18 cellular contexts compared by ENCODE assay signal in genomic region chr5:173294673-173295320, GRCh38. TPM values are rescaled to one million over a fixed set of nuclear protein-coding genes. Genes with fewer than 3 reads are reported as not detected.
DNase-seq lines count a peak whose midpoint lies in the region; ATAC-seq, FAIRE-seq and TF ChIP-seq lines count a peak whose summit lies in the region.
"Had no signal": no experiment of that assay in that cellular context is flagged by ENCODE, and none has a peak within 500 bp of the region (broad histone marks: within the 10 kb centered on the region; RNA-seq: fewer than 3 reads in every experiment).

No MANE protein-coding gene starts in this region.

- no peak overlapping the region; the same call in 1 of the 2 replicates for H2BK20ac ChIP-seq in H1 (ENCODE audit: low read length)

- peak overlapping the region; percentile 7 to 48; a peak in 1 of 4 replicates for H3K4me2 ChIP-seq in H1 (ENCODE audit: insufficient read depth in 1 of 2, low read depth in 2 of 2, low read length in 2 of 2)
- H3K4me2 ChIP-seq in smooth muscle cell, result peak overlapping the region; percentile 83

- H3K4me1 ChIP-seq in H1 (replicated peaks in 1 of 4; ENCODE audit: control insufficient read depth in 3 of 4, insufficient read depth in 4 of 4, low read length in 3 of 4) (peaks cover 15 to 28% (median 15%) of the 10 kb centered on the region in 4 experiments), smooth muscle cell (ENCODE audit: low read depth) (peaks cover 50% of the 10 kb centered on the region), pancreas (peaks cover 0 to 8% (median 0%) of the 10 kb centered on the region in 3 donors), heart left ventricle (peaks cover 0 to 21% (median 8%) of the 10 kb centered on the region in 12 donors)

- H3K27me3 ChIP-seq in H1 (replicated peaks in 1 of 4; ENCODE audit: control insufficient read depth in 3 of 4, extremely low read depth in 1 of 4, insufficient read depth in 3 of 4, low read length in 3 of 4) (peaks cover 0 to 4% (median 2%) of the 10 kb centered on the region in 4 experiments; a peak in 6 of 7 replicates), smooth muscle cell (ENCODE audit: low read depth) (no peaks in the 10 kb centered on the region), pancreas (no peaks in the 10 kb centered on the region), heart left ventricle (peaks cover 0 to 28% (median 0%) of the 10 kb centered on the region in 9 donors)
- H3K27me3 ChIP-seq: MG63, SJSA1 had no signal

- H2AFZ ChIP-seq in H1 (ENCODE audit: low read length), result peak overlapping the region; percentile 38; the same call in 1 of the 2 replicates
- peak overlapping the region; percentile 92 for H2AFZ ChIP-seq in smooth muscle cell (ENCODE audit: low read depth)

- peak overlapping the region; percentile 42 for H3K18ac ChIP-seq in H1 (ENCODE audit: extremely low read depth, low read length)

- no peak for TF ChIP-seq RAD21 in H1 (IDR thresholded peaks at IDR 0.05 in 1 of 2, conservative IDR thresholded peaks at IDR 0.05 in 1 of 2; ENCODE audit: low read depth in 2 of 2, low read length in 2 of 2)

- H4K91ac ChIP-seq in H1 (replicated peaks; ENCODE audit: insufficient read length, low read length), result peak overlapping the region; percentile 32

- no peak overlapping the region for H3K56ac ChIP-seq in H1 (replicated peaks; ENCODE audit: insufficient read length, low read depth, low read length)

- no peak overlapping the region for H2AK5ac ChIP-seq in H1 (ENCODE audit: low read depth, low read length)

- H2BK120ac ChIP-seq in H1 (replicated peaks; ENCODE audit: low read depth, low read length), result no peak overlapping the region

- H3K23me2 ChIP-seq in H1 (ENCODE audit: low read depth, low read length), result no peaks in the 10 kb centered on the region

- peak overlapping the region; percentile 67 for H3K4me3 Mint-ChIP-seq in activated naive CD8-positive, alpha-beta T cell treated with anti-CD3 and anti-CD28 coated beads, Interleukin-2, amount 10 ng/mL, durations not matched to agents 7 days and 5 days
- H3K4me3 Mint-ChIP-seq in activated naive CD8-positive, alpha-beta T cell treated with anti-CD3 and anti-CD28 coated beads for 36 hours, result no peak overlapping the region

- no peak overlapping the region for H3K23ac ChIP-seq in H1 (ENCODE audit: insufficient read length)

- ATAC-seq in activated naive CD8-positive, alpha-beta T cell treated with anti-CD3 and anti-CD28 coated beads, Interleukin-2, amount 10 ng/mL, durations not matched to agents 7 days and 5 days (ENCODE audit: low read depth), result no peak
- no peak for ATAC-seq in pancreas
- ATAC-seq in heart left ventricle, result no peak

- peaks cover 1% of the 10 kb centered on the region for H3K36me3 Mint-ChIP-seq in activated naive CD8-positive, alpha-beta T cell treated with anti-CD3 and anti-CD28 coated beads, Interleukin-2, amount 10 ng/mL, durations not matched to agents 7 days and 5 days
- no peaks in the 10 kb centered on the region for H3K36me3 Mint-ChIP-seq in activated naive CD8-positive, alpha-beta T cell treated with anti-CD3 and anti-CD28 coated beads for 36 hours
- H3K36me3 Mint-ChIP-seq: CD4-positive, CD25-positive, alpha-beta regulatory T cell; immature natural killer cell; stimulated activated naive B cell treated with anti-CD40 and anti-IgM and Interleukin-4, amounts not matched to agents 10 μg/mL and 1 μg/mL and 100 μg/mL, for 72 hours had no signal

- H4K8ac ChIP-seq in H1 (ENCODE audit: extremely low read depth, insufficient read depth, low read length), result no peak overlapping the region

- H3F3A ChIP-seq in smooth muscle cell (ENCODE audit: low read depth), result peaks cover 11% of the 10 kb centered on the region

- no peak overlapping the region for H3K4ac ChIP-seq in H1 (replicated peaks; ENCODE audit: insufficient read length, low read depth, low read length)

- H3K36me3 ChIP-seq in H1 (ENCODE audit: control insufficient read depth in 2 of 4, insufficient read depth in 4 of 4, low read length in 3 of 4), result no peaks in the 10 kb centered on the region
- no peaks in the 10 kb centered on the region for H3K36me3 ChIP-seq in smooth muscle cell (ENCODE audit: low read depth)
- H3K36me3 ChIP-seq in pancreas, result no peaks in the 10 kb centered on the region
- no peaks in the 10 kb centered on the region for H3K36me3 ChIP-seq in heart left ventricle
- H3K36me3 ChIP-seq: esophagus muscularis mucosa, MG63, SJSA1 had no signal

- CTCF ChIA-PET in H1 (lab: Charles Lee; ENCODE audit: partially characterized antibody), result interaction anchor here (0.6 to 11.1 kb wide), 21 partner anchors 10 to 1022 kb away, joined by 3 to 184 read pairs (median 4); partner anchors contain the start of gene STC2

- H4K5ac ChIP-seq in H1 (ENCODE audit: insufficient read length, low read depth, low read length), result no peak overlapping the region

- peaks cover 21% of the 10 kb centered on the region for H3K4me1 Mint-ChIP-seq in activated naive CD8-positive, alpha-beta T cell treated with anti-CD3 and anti-CD28 coated beads, Interleukin-2, amount 10 ng/mL, durations not matched to agents 7 days and 5 days
- peaks cover 7% of the 10 kb centered on the region for H3K4me1 Mint-ChIP-seq in activated naive CD8-positive, alpha-beta T cell treated with anti-CD3 and anti-CD28 coated beads for 36 hours

- H3K79me1 ChIP-seq in H1 (ENCODE audit: low read depth, low read length), result no peaks in the 10 kb centered on the region

- 81% methylated on average over 10 of the region's 10 CpGs; no CpG with 5 or more reads in 1 of the 2 experiments for WGBS in H1 (ENCODE audit: extremely low coverage in 1 of 2, insufficient coverage in 1 of 2, insufficient read length in 1 of 2, insufficient replicate concordance in 2 of 2, low coverage in 1 of 2, low lambda C conversion rate in 2 of 2, missing lambda C conversion rate in 1 of 2), 2 experiments
- 32% methylated on average over 10 of the region's 10 CpGs for WGBS in smooth muscle cell (ENCODE audit: low lambda C conversion rate)
- 74 to 75% methylated on average over 10 of the region's 10 CpGs for WGBS in pancreas, 2 donors
- WGBS in heart left ventricle, 4 donors, result 80 to 82% (median 81%) methylated on average over 10 of the region's 10 CpGs

- no peak for TF ChIP-seq EP300 in H1 (IDR thresholded peaks at IDR 0.05; ENCODE audit: borderline replicate concordance in 1 of 2, low read depth in 2 of 2, low read length in 2 of 2)

- intact Hi-C loops in pancreas (cut with DNase I), result loop anchor here in 2 of 3 donors (5.0 to 10.0 kb wide), 4 partner anchors 38 to 280 kb away; no protein-coding TSS in a partner anchor
- intact Hi-C loops in heart left ventricle (cut with DNase I), result loop anchor here (1.0 to 10.0 kb wide), 10 partner anchors 36 to 1020 kb away; partner anchors contain the start of gene C5orf47 (in 3 of the 10)

- peaks cover 45% of the 10 kb centered on the region for H3K27me3 Mint-ChIP-seq in activated naive CD8-positive, alpha-beta T cell treated with anti-CD3 and anti-CD28 coated beads, Interleukin-2, amount 10 ng/mL, durations not matched to agents 7 days and 5 days
- H3K27me3 Mint-ChIP-seq in activated naive CD8-positive, alpha-beta T cell treated with anti-CD3 and anti-CD28 coated beads for 36 hours, result peaks cover 58% of the 10 kb centered on the region

- no peaks in the 10 kb centered on the region for H3K9me3 ChIP-seq in H1 (ENCODE audit: insufficient read depth in 2 of 2, low read depth in 1 of 2, low read length in 1 of 2)
- no peaks in the 10 kb centered on the region for H3K9me3 ChIP-seq in smooth muscle cell (replicated peaks; ENCODE audit: low read depth)
- no peaks in the 10 kb centered on the region for H3K9me3 ChIP-seq in pancreas
- no peaks in the 10 kb centered on the region for H3K9me3 ChIP-seq in heart left ventricle
- H3K9me3 ChIP-seq: esophagus muscularis mucosa, MG63, SJSA1 had no signal

- FAIRE-seq in H1 (lab: Jason Lieb, UNC) (no peak), pancreas (lab: Jason Lieb, UNC) (no peak)

- H2BK5ac ChIP-seq in H1 (ENCODE audit: low read depth, low read length), result 0 out of 2 replicates have a peak overlapping the region, but pooled peaks have one; percentile 37

- H3K27ac Mint-ChIP-seq in activated naive CD8-positive, alpha-beta T cell treated with anti-CD3 and anti-CD28 coated beads, Interleukin-2, amount 10 ng/mL, durations not matched to agents 7 days and 5 days, result no peak overlapping the region
- no peak overlapping the region for H3K27ac Mint-ChIP-seq in activated naive CD8-positive, alpha-beta T cell treated with anti-CD3 and anti-CD28 coated beads for 36 hours
- H3K27ac Mint-ChIP-seq: activated CD4-positive, alpha-beta T cell treated with anti-CD3 and anti-CD28 coated beads for 36 hours; immature natural killer cell; stimulated activated naive B cell treated with anti-CD40 and anti-IgM and Interleukin-4, amounts not matched to agents 10 μg/mL and 1 μg/mL and 100 μg/mL, for 72 hours had no signal

- no peak overlapping the region for H3K4me3 ChIP-seq in H1 (ENCODE audit: extremely low read depth in 1 of 4, insufficient read depth in 2 of 4, low read depth in 3 of 4, low read length in 4 of 4)
- H3K4me3 ChIP-seq in smooth muscle cell, result no peak overlapping the region
- no peak overlapping the region for H3K4me3 ChIP-seq in pancreas
- H3K4me3 ChIP-seq in heart left ventricle, result no peak overlapping the region
- H3K4me3 ChIP-seq: MG63, SJSA1 had no signal

- POLR2A ChIA-PET in activated naive CD8-positive, alpha-beta T cell treated with anti-CD3 and anti-CD28 coated beads, Interleukin-2, amount 10 ng/mL, durations not matched to agents 7 days and 5 days (lab: Charles Lee), result interaction anchor here (1.0 to 1.4 kb wide), 3 partner anchors 25 to 35 kb away, joined by 4 to 5 read pairs (median 5); partner anchors contain the start of gene STC2
- POLR2A ChIA-PET in H1 (lab: Charles Lee; ENCODE audit: partially characterized antibody), result interaction anchor here (1.6 to 25.8 kb wide), 4 partner anchors 8 to 48 kb away, joined by 4 to 536 read pairs (median 155); partner anchors contain the start of gene STC2

- no peak overlapping the region for H3K27ac ChIP-seq in H1 (ENCODE audit: low read depth, low read length)
- H3K27ac ChIP-seq in smooth muscle cell (ENCODE audit: low read depth), result no peak overlapping the region
- no peak overlapping the region for H3K27ac ChIP-seq in pancreas
- H3K27ac ChIP-seq in heart left ventricle, result no peak overlapping the region
- H3K27ac ChIP-seq: esophagus muscularis mucosa, SJSA1 had no signal

- TF ChIP-seq CTCF in H1 (IDR thresholded peaks at IDR 0.05; ENCODE audit: control extremely low read depth in 1 of 3, insufficient read depth in 1 of 3, low read depth in 1 of 3, low read length in 3 of 3), result no peak
- TF ChIP-seq CTCF in smooth muscle cell (IDR thresholded peaks at IDR 0.05; ENCODE audit: borderline replicate concordance, insufficient read depth, poor library complexity, severe bottlenecking), result no peak
- no peak for TF ChIP-seq CTCF in pancreas (IDR thresholded peaks at IDR 0.05)
- no peak for TF ChIP-seq CTCF in heart left ventricle (IDR thresholded peaks at IDR 0.05)

- H3K9me3 Mint-ChIP-seq in activated naive CD8-positive, alpha-beta T cell treated with anti-CD3 and anti-CD28 coated beads, Interleukin-2, amount 10 ng/mL, durations not matched to agents 7 days and 5 days, result no peaks in the 10 kb centered on the region
- H3K9me3 Mint-ChIP-seq in activated naive CD8-positive, alpha-beta T cell treated with anti-CD3 and anti-CD28 coated beads for 36 hours, result no peaks in the 10 kb centered on the region
- H3K9me3 Mint-ChIP-seq: stimulated activated naive B cell treated with anti-CD40 and anti-IgM and Interleukin-4, amounts not matched to agents 10 μg/mL and 1 μg/mL and 100 μg/mL, for 72 hours had no signal

- H3K79me2 ChIP-seq in H1 (ENCODE audit: control insufficient read depth in 1 of 2, insufficient read depth in 2 of 2, low read length in 2 of 2) (no peaks in the 10 kb centered on the region), smooth muscle cell (ENCODE audit: low read depth) (no peaks in the 10 kb centered on the region)

- H3K14ac ChIP-seq in H1 (ENCODE audit: insufficient read length), result no peak overlapping the region

- TF ChIP-seq POLR2A in H1 (IDR thresholded peaks at IDR 0.05; ENCODE audit: control extremely low read depth in 1 of 2, low read depth in 2 of 2, low read length in 2 of 2) (no peak), heart left ventricle (IDR thresholded peaks at IDR 0.05) (no peak)

- no peak for DNase-seq in activated naive CD8-positive, alpha-beta T cell treated with anti-CD3 and anti-CD28 coated beads, Interleukin-2, amount 10 ng/mL, durations not matched to agents 7 days and 5 days
- DNase-seq in activated naive CD8-positive, alpha-beta T cell treated with anti-CD3 and anti-CD28 coated beads for 36 hours, result no peak
- peak; percentile 45 for DNase-seq in RPMI7951 (ENCODE audit: low read depth)
- no peak for DNase-seq in H1 (ENCODE audit: low read depth in 1 of 2, low spot score in 2 of 2)
- DNase-seq in smooth muscle cell (lab: John Stamatoyannopoulos, UW; ENCODE audit: unreplicated experiment), result no peak
- no peak for DNase-seq in pancreas
- DNase-seq in NCI-H2029 (lab: John Stamatoyannopoulos, UW), result no peak
- no peak for DNase-seq in heart left ventricle

- H4K20me1 ChIP-seq in H1 (replicated peaks in 1 of 2; ENCODE audit: control insufficient read depth in 1 of 2, insufficient read depth in 2 of 2, low read length in 2 of 2) (no peaks in the 10 kb centered on the region), smooth muscle cell (ENCODE audit: low read depth) (no peaks in the 10 kb centered on the region)

- peak overlapping the region; percentile 96 for H2BK15ac ChIP-seq in H1 (ENCODE audit: low read length)

- H3K9ac ChIP-seq in H1 (replicated peaks in 1 of 4; ENCODE audit: extremely low read depth in 1 of 4, low read depth in 3 of 4, low read length in 3 of 4) (no peak overlapping the region), smooth muscle cell (ENCODE audit: low read depth) (no peak overlapping the region)

- peak overlapping the region; percentile 10; the same call in 1 of the 2 replicates for H2BK12ac ChIP-seq in H1 (ENCODE audit: low read depth, low read length)

RNA-seq across cellular contexts. Expression of gene STC2, which starts 33.4 kb away (rescaled TPM):
- 10 to 100 TPM; 10.9 to 14.7 TPM for total RNA-seq in activated naive CD8-positive, alpha-beta T cell treated with anti-CD3 and anti-CD28 coated beads, Interleukin-2, amount 10 ng/mL, durations not matched to agents 7 days and 5 days
- 10 to 100 TPM; 41.1 to 41.2 TPM for total RNA-seq in activated naive CD8-positive, alpha-beta T cell treated with anti-CD3 and anti-CD28 coated beads for 36 hours
- total RNA-seq in RPMI7951 (2014; rRNA removed; shearing (Covaris generic)), result 46.1 and 68.5 TPM in 2 replicates
- total RNA-seq in H1 (2021; fragmentation: NEBNext Ultra II Directional; extraction: Animal tissue kit (Norgen Biotek cat#: 25700)), result 40.0 and 53.1 TPM in 2 replicates
- polyA plus RNA-seq in H1 (2011; rRNA removed) (26.4 and 52.2 TPM in 2 replicates), smooth muscle cell (54.3 and 90.2 TPM in 2 replicates), pancreas (1 to 10 TPM; 6.1 to 6.9 TPM), heart left ventricle (10 to 100 TPM in 1 of 2 donors, 1 to 10 TPM in 1; 6.2 to 15.2 TPM)
- 118 TPM for polyA plus RNA-seq in H1 (2011; cell fraction: cytosol; rRNA removed)
- polyA plus RNA-seq in H1 (2011; cell fraction: nucleus; rRNA removed), result 43.8 TPM
- polyA plus RNA-seq in H1 (2012, experiment 1 of 2), result 62.3 to 83.5 TPM (median 69.6 TPM) in 4 replicates
- 21.7 TPM for polyA plus RNA-seq in H1 (2012, experiment 2 of 2)
- 25.8 TPM for polyA plus RNA-seq in H1 (2013, experiment 1 of 2)
- 30.5 TPM for polyA plus RNA-seq in H1 (2013, experiment 2 of 2)
- polyA minus RNA-seq in H1 (2011; rRNA and poly(A)+ RNA removed), result 21.7 and 32.5 TPM in 2 replicates
- 81.5 TPM for polyA minus RNA-seq in H1 (2011; cell fraction: cytosol; rRNA and poly(A)+ RNA removed)
- 67.2 TPM for polyA minus RNA-seq in H1 (2011; cell fraction: nucleus; rRNA and poly(A)+ RNA removed)
- total RNA-seq in smooth muscle cell (75.4 and 83.4 TPM in 2 replicates), pancreas (100 to 1,000 TPM in 1 of 6 donors, 10 to 100 TPM in 4, 1 to 10 TPM in 1; 6.8 to 117 (median 14.1) TPM), heart left ventricle (10 to 100 TPM in 4 of 9 donors, 1 to 10 TPM in 5; 3.9 to 15.0 (median 8.6) TPM)
- total RNA-seq: CD4-positive, CD25-positive, alpha-beta regulatory T cell had no signal
- polyA plus RNA-seq: CD4-positive, CD25-positive, alpha-beta regulatory T cell; immature natural killer cell had no signal

RNA-seq across cellular contexts. Expression of gene NKX2-5, which starts 59.8 kb away (rescaled TPM):
- not detected for total RNA-seq in activated naive CD8-positive, alpha-beta T cell treated with anti-CD3 and anti-CD28 coated beads, Interleukin-2, amount 10 ng/mL, durations not matched to agents 7 days and 5 days
- total RNA-seq in activated naive CD8-positive, alpha-beta T cell treated with anti-CD3 and anti-CD28 coated beads for 36 hours, result under 1 TPM; 0.12 to 0.21 TPM
- total RNA-seq in RPMI7951 (2014; rRNA removed; shearing (Covaris generic)), result not detected in 2 replicates
- total RNA-seq in H1 (2021; fragmentation: NEBNext Ultra II Directional; extraction: Animal tissue kit (Norgen Biotek cat#: 25700)), result not detected in 2 replicates
- polyA plus RNA-seq in H1 (2011; rRNA removed), result 0.13 TPM in 1 of 2 replicates, not detected in the other
- not detected for polyA plus RNA-seq in H1 (2011; cell fraction: cytosol; rRNA removed)
- polyA plus RNA-seq in H1 (2011; cell fraction: nucleus; rRNA removed), result 0.21 TPM
- 0.11 TPM in 1 of 4 replicates, not detected in the others for polyA plus RNA-seq in H1 (2012, experiment 1 of 2)
- polyA plus RNA-seq in H1 (2012, experiment 2 of 2), result 0.09 TPM
- polyA plus RNA-seq in H1 (2013, experiment 1 of 2), result 0.12 TPM
- polyA plus RNA-seq in H1 (2013, experiment 2 of 2), result not detected
- polyA minus RNA-seq in H1 (2011; rRNA and poly(A)+ RNA removed), result 0.09 TPM in 1 of 2 replicates, not detected in the other
- not detected for polyA minus RNA-seq in H1 (2011; cell fraction: cytosol; rRNA and poly(A)+ RNA removed)
- polyA minus RNA-seq in H1 (2011; cell fraction: nucleus; rRNA and poly(A)+ RNA removed), result 1.5 TPM
- total RNA-seq in smooth muscle cell, result 2.4 and 8.0 TPM in 2 replicates
- 6.8 and 7.9 TPM in 2 replicates for polyA plus RNA-seq in smooth muscle cell
- under 1 TPM in 1 of 6 donors, not detected in 5; 0.20 TPM for total RNA-seq in pancreas
- polyA plus RNA-seq in pancreas, result under 1 TPM in 1 of 2 donors, not detected in 1; 0.05 TPM
- total RNA-seq in heart left ventricle, result 100 to 1,000 TPM; 132 to 451 (median 247) TPM
- 100 to 1,000 TPM; 153 to 356 TPM for polyA plus RNA-seq in heart left ventricle
- total RNA-seq: CD4-positive, CD25-positive, alpha-beta regulatory T cell; esophagus muscularis mucosa; lung microvascular endothelial cell; NCI-H460; SJSA1; urinary bladder had no signal
- polyA plus RNA-seq: CD4-positive, CD25-positive, alpha-beta regulatory T cell; immature natural killer cell; urinary bladder had no signal

Comparison
In these comparisons a context has a peak if more than half of its experiments do, and no peak if none do; other contexts are left out.
1. RNA of gene NKX2-5, which starts 59.8 kb away (total RNA-seq): 132 to 451 TPM in heart left ventricle; 2.4 to 8.0 TPM in smooth muscle cell, 0.12 to 0.21 TPM in activated naive CD8-positive, alpha-beta T cell treated with anti-CD3 and anti-CD28 coated beads for 36 hours, not detected in activated naive CD8-positive, alpha-beta T cell treated with anti-CD3 and anti-CD28 coated beads, Interleukin-2, amount 10 ng/mL, durations not matched to agents 7 days and 5 days, not detected in RPMI7951, not detected in H1 and 0.20 TPM in pancreas; every median in the first group is over 10 times any median in the second.